8 cellular contexts compared by ENCODE assay signal in the genomic region with DNA sequence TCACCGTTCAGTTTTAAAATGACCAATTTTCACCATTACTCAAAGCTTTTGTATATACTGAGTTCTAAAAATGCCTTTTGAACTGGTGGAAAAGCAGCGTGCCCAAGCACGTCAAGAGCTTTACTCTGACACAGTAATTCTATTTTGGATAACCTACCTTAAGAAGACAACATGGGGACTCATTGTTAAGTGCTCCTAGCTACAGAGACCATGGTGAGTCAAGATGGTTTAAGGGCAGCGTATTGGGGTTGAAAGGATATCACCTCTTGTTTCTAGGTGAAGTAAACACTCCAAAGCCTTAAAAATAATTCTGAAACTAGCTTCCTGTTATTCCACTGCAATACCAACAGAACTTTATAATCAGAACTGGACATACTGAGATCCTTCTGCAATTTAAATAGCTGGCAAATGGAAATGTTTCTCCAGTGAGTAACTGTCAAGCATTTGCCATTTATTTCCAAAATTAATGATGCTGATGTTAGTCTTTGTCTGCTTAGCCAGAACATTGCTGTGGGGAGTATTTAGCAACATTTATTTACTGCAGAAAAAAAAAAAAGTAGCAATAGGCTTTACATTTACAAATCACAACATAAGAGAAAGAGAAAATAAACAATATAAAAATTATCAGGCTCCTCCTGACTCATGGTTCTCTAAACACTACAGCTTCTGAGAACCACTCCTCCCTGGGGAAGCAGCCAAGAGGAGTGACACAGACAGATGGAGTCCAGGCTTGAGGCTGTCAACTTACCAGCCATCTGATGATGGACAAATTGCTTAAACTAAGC. TPM values are rescaled to one million over a fixed set of nuclear protein-coding genes. Genes with fewer than 3 reads are reported as not detected.
DNase-seq lines count a peak whose midpoint lies in the region; TF ChIP-seq lines count a peak whose summit lies in the region.
"Not testable (repeated sequence)": the region's sequence is repeated elsewhere in the genome, so short reads cannot be mapped to it uniquely, and the experiment has no call there.

No MANE protein-coding gene starts in this region.

- H3K18ac ChIP-seq in mesenchymal stem cell (ENCODE audit: low read depth in 1 of 2, low read length in 2 of 2) = not testable (repeated sequence)

- H4K91ac ChIP-seq in mesenchymal stem cell (ENCODE audit: low read length) = not testable (repeated sequence)

- peak overlapping the region; percentile 49 for H2BK120ac ChIP-seq in mesenchymal stem cell (ENCODE audit: low read depth, low read length)

- TF ChIP-seq POLR2A in adrenal gland (IDR thresholded peaks at IDR 0.05); stomach (IDR thresholded peaks at IDR 0.05): not testable (repeated sequence)

- not testable (repeated sequence) for H3K27ac ChIP-seq in adrenal gland; cardiac muscle cell; mesenchymal stem cell (ENCODE audit: low read length, poor library complexity, severe bottlenecking)
- H3K27ac ChIP-seq in dorsolateral prefrontal cortex = peak overlapping the region in 27 of 59 donors; percentile 3 to 72 (median 32)
- H3K27ac ChIP-seq in stomach = peak overlapping the region in 3 of 5 donors; percentile 4 to 43 (median 29)

- DNase-seq in BJ (ENCODE audit: low read depth) (peak; percentile 39), HT1080 (ENCODE audit: low read depth) (peak; percentile 59), NCI-H82 treated with DMSO at 0.1 percent for 48 hours (lab: John Stamatoyannopoulos, UW; ENCODE audit: unreplicated experiment) (peak; percentile 1), adrenal gland (peak; percentile 30 to 82 (median 56)), dorsolateral prefrontal cortex (peak in 6 of 10 donors; percentile 35 to 65 (median 55)), cardiac muscle cell (ENCODE audit: low read depth in 1 of 2, low spot score in 1 of 2) (peak; percentile 6 to 67), mesenchymal stem cell (peak; percentile 81), stomach (peak; percentile 37)

- not testable (repeated sequence) for H3K79me1 ChIP-seq in mesenchymal stem cell (replicated peaks; ENCODE audit: low read length, poor library complexity, severe bottlenecking)

- not testable (repeated sequence) for H2BK5ac ChIP-seq in mesenchymal stem cell (ENCODE audit: low read depth, low read length, poor library complexity, severe bottlenecking)

- H2BK12ac ChIP-seq in mesenchymal stem cell (ENCODE audit: low read length in 2 of 2) = not testable (repeated sequence)

- H2BK15ac ChIP-seq in mesenchymal stem cell (ENCODE audit: low read depth, poor library complexity, severe bottlenecking) = not testable (repeated sequence)

- not testable (repeated sequence) for H3K4me3 ChIP-seq in BJ (ENCODE audit: low read depth, low read length); adrenal gland; dorsolateral prefrontal cortex; cardiac muscle cell; mesenchymal stem cell (ENCODE audit: insufficient read depth in 1 of 2, low read depth in 1 of 2, low read length in 2 of 2); stomach

- H3K9me3 ChIP-seq in adrenal gland (replicated peaks in 1 of 3); cardiac muscle cell (ENCODE audit: low read depth); mesenchymal stem cell (ENCODE audit: control insufficient read depth, low read length); stomach: not testable (repeated sequence)

- intact Hi-C loops in adrenal gland (cut with DNase I); stomach (cut with DNase I; ENCODE audit: low total_unique reads): not testable (repeated sequence)
- intact Hi-C loops in dorsolateral prefrontal cortex (cut with DNase I) = loop anchor here in 1 of 2 donors (10.0 kb wide), 1 partner anchor 289 kb away; no protein-coding TSS in a partner anchor

- not testable (repeated sequence) for H3K14ac ChIP-seq in mesenchymal stem cell (ENCODE audit: low read length in 2 of 2)

- TF ChIP-seq EP300 in stomach (IDR thresholded peaks at IDR 0.05) = not testable (repeated sequence)

- H3K4me1 ChIP-seq in adrenal gland (replicated peaks in 1 of 2) (peaks cover 3 to 11% of the 10 kb centered on the region in 2 donors), cardiac muscle cell (ENCODE audit: low read depth) (peaks cover 14% of the 10 kb centered on the region), stomach (peaks cover 4 to 14% (median 11%) of the 10 kb centered on the region in 4 donors)
- not testable (repeated sequence) for H3K4me1 ChIP-seq in mesenchymal stem cell (ENCODE audit: control insufficient read depth, insufficient read depth, low read depth, low read length)

- H2AK5ac ChIP-seq in mesenchymal stem cell (ENCODE audit: low read length, severe bottlenecking) = not testable (repeated sequence)

- H3K36me3 ChIP-seq in BJ (ENCODE audit: control insufficient read depth, insufficient read depth, low read length); adrenal gland (replicated peaks in 1 of 2); cardiac muscle cell; mesenchymal stem cell (ENCODE audit: control insufficient read depth in 1 of 2, insufficient read depth in 2 of 2, low read depth in 1 of 2, low read length in 2 of 2); stomach: not testable (repeated sequence)

- H3K27me3 ChIP-seq in BJ (ENCODE audit: control insufficient read depth, insufficient read depth, low read length); adrenal gland; dorsolateral prefrontal cortex; cardiac muscle cell; mesenchymal stem cell (ENCODE audit: control insufficient read depth in 1 of 2, insufficient read depth in 1 of 2, low read length in 2 of 2); stomach: not testable (repeated sequence)

- 66 to 81% (median 71%) methylated on average over 4 of the region's 4 CpGs for WGBS in adrenal gland, 4 donors
- WGBS in mesenchymal stem cell = 40% methylated on average over 2 of the region's 4 CpGs
- 42 to 67% (median 55%) methylated on average over 4 of the region's 4 CpGs for WGBS in stomach, 5 donors

- not testable (repeated sequence) for H4K8ac ChIP-seq in mesenchymal stem cell (ENCODE audit: low read length)

- H3K9ac ChIP-seq in mesenchymal stem cell (ENCODE audit: low read length) = not testable (repeated sequence)

- H3K4me2 ChIP-seq in mesenchymal stem cell (ENCODE audit: low read length, poor library complexity, severe bottlenecking) = not testable (repeated sequence)

- H2AFZ ChIP-seq in mesenchymal stem cell (ENCODE audit: low read depth, low read length) = not testable (repeated sequence)

- TF ChIP-seq CTCF in BJ (IDR thresholded peaks at IDR 0.05; ENCODE audit: insufficient read depth, low read depth, low read length); adrenal gland (IDR thresholded peaks at IDR 0.05); dorsolateral prefrontal cortex (IDR thresholded peaks at IDR 0.05 in 54 of 56, conservative IDR thresholded peaks at IDR 0.05 in 2 of 56; ENCODE audit: low read depth in 1 of 56, partially characterized antibody in 56 of 56); cardiac muscle cell (IDR thresholded peaks at IDR 0.05; ENCODE audit: low read depth, low read length); stomach (IDR thresholded peaks at IDR 0.05): not testable (repeated sequence)

- not testable (repeated sequence) for H3K23ac ChIP-seq in mesenchymal stem cell (ENCODE audit: low read length in 2 of 2)

- H3K4ac ChIP-seq in mesenchymal stem cell (ENCODE audit: low read depth in 1 of 2, low read length in 2 of 2) = not testable (repeated sequence)

- CTCF ChIA-PET in BJ (lab: Yijun Ruan, JAX) = not testable (repeated sequence)

- POLR2A ChIA-PET in BJ (lab: Charles Lee) = interaction anchor here (0.6 kb wide), 1 partner anchor 18 kb away, joined by 3 read pairs; no protein-coding TSS in a partner anchor

RNA-seq across cellular contexts. Expression of a gene that starts 44.2 kb away (rescaled TPM):
- polyA plus RNA-seq in BJ (2011; rRNA removed) (0.37 and 0.66 TPM in 2 replicates), adrenal gland (1 to 10 TPM; 1.3 to 3.6 (median 1.8) TPM), cardiac muscle cell (3.2 and 3.3 TPM in 2 replicates), stomach (1 to 10 TPM in 2 of 3 donors, under 1 TPM in 1; 0.93 to 2.0 (median 1.9) TPM)
- 1.0 and 1.7 TPM in 2 replicates for polyA minus RNA-seq in BJ (2011; rRNA and poly(A)+ RNA removed)
- total RNA-seq in HT1080 (2014; rRNA removed; shearing (Covaris generic)) = 1.7 TPM in 2 replicates
- 0.60 TPM in 2 replicates for polyA plus RNA-seq in HT1080 (2015; cell fraction: cytosol; rRNA removed)
- polyA plus RNA-seq in HT1080 (2015; cell fraction: nucleus; rRNA removed) = 0.94 and 1.3 TPM in 2 replicates
- total RNA-seq in adrenal gland (1 to 10 TPM in 7 of 8 donors, under 1 TPM in 1; 0.72 to 8.7 (median 2.5) TPM), dorsolateral prefrontal cortex (10 to 100 TPM in 2 of 120 experiments, 1 to 10 TPM in 118; 2.8 to 10.4 (median 5.9) TPM), cardiac muscle cell (2.4 and 2.9 TPM in 2 replicates), stomach (10 to 100 TPM in 1 of 5 donors, 1 to 10 TPM in 4; 1.4 to 21.0 (median 5.5) TPM)
- 0.32 TPM for polyA plus RNA-seq in mesenchymal stem cell (2013, experiment 1 of 2)
- polyA plus RNA-seq in mesenchymal stem cell (2013, experiment 2 of 2) = 0.29 TPM

Comparison
In these comparisons a context has a peak if more than half of its experiments do, and no peak if none do; other contexts are left out.
1. DNase-seq: peak in every context shown above with its lines; median percentile 81 in mesenchymal stem cell; 59 in HT1080; 56 in adrenal gland; 55 in dorsolateral prefrontal cortex; 39 in BJ; 37 in stomach; 36 in cardiac muscle cell; 1 in NCI-H82 treated with DMSO at 0.1 percent for 48 hours.